In the genomic region with DNA sequence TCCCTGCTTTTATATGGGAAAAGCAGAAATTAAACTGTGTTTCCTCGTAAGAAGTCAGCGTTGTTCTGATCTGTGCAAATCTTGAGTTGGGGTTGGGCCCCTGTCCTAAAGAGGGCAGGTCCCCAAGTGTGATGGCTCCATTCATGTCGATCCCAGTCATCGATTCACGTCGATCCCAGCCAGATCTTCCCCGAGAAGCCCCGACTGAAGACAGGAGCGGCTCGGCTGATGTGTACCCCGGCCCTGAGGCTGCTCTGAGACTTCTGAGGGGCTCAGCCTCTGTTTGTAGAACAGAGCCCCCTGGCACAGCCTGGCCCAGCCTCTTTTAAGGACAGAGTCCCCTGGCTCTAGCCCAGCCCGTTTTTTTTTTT, we compare ENCODE assay signal across 20 cellular contexts.
"Had no signal": no experiment of that assay in that cellular context is flagged by ENCODE, and none has a peak within 500 bp of the region (broad histone marks: within the 10 kb centered on the region; RNA-seq: fewer than 3 reads in every experiment).

No MANE protein-coding gene starts in this region.

- H3K4me2 ChIP-seq: smooth muscle cell had no signal

- H3K27me3 ChIP-seq: heart left ventricle, pancreas, tibial artery, upper lobe of right lung, vagina had no signal

- H3K4me1 ChIP-seq: pancreas, tibial artery, upper lobe of right lung, vagina had no signal

- H3K4me1 Mint-ChIP-seq: naive thymus-derived CD4-positive, alpha-beta T cell had no signal

- DNase-seq: effector CD4-positive, alpha-beta T cell; foreskin melanocyte; hypothalamus; kidney glomerular epithelial cell; mesendoderm; naive thymus-derived CD4-positive, alpha-beta T cell; nucleus accumbens; right cardiac atrium; stimulated activated CD4-positive, alpha-beta T cell treated with anti-CD3 and anti-CD28 coated beads, Interleukin-2, amount 100 ng/mL, for 48 hours; stimulated activated CD8-positive, alpha-beta memory T cell treated with anti-CD3 and anti-CD28 coated beads, Interleukin-4, amount 100 ng/mL, for 48 hours; tibial artery; upper lobe of right lung had no signal

- H3K27ac Mint-ChIP-seq: progenitor cell of endocrine pancreas; stimulated activated naive CD8-positive, alpha-beta T cell treated with anti-CD3 and anti-CD28 coated beads, Interleukin-15, Interleukin-2, amounts not matched to agents 100 ng/mL and 50 ng/mL, for 24 hours had no signal

- H3K27me3 Mint-ChIP-seq: naive thymus-derived CD4-positive, alpha-beta T cell; progenitor cell of endocrine pancreas; stimulated activated naive CD8-positive, alpha-beta T cell treated with anti-CD3 and anti-CD28 coated beads, Interleukin-15, Interleukin-2, amounts not matched to agents 100 ng/mL and 50 ng/mL, for 24 hours had no signal

- H3K4me3 Mint-ChIP-seq: naive thymus-derived CD4-positive, alpha-beta T cell; stimulated activated effector memory CD8-positive, alpha-beta T cell treated with anti-CD3 and anti-CD28 coated beads, Interleukin-12 subunit alpha, Interleukin-12 subunit beta, amount 100 ng/mL, for 72 hours had no signal

- H3K9me3 Mint-ChIP-seq: naive thymus-derived CD4-positive, alpha-beta T cell; stimulated activated effector memory CD8-positive, alpha-beta T cell treated with anti-CD3 and anti-CD28 coated beads, Interleukin-12 subunit alpha, Interleukin-12 subunit beta, amount 100 ng/mL, for 72 hours; stimulated activated naive CD8-positive, alpha-beta T cell treated with anti-CD3 and anti-CD28 coated beads, Interleukin-15, Interleukin-2, amounts not matched to agents 100 ng/mL and 50 ng/mL, for 24 hours had no signal

- H3K27ac ChIP-seq: coronary artery, heart left ventricle, pancreas, tibial artery, upper lobe of right lung, vagina had no signal

- H3K9me3 ChIP-seq: heart left ventricle, pancreas, tibial artery, upper lobe of right lung, vagina had no signal

- H3K4me3 ChIP-seq: coronary artery, heart left ventricle, pancreas, smooth muscle cell, tibial artery, upper lobe of right lung, vagina had no signal
